17 cellular contexts compared by ENCODE assay signal in genomic region chr3:193176690-193177089, GRCh38.
"Had no signal": no experiment of that assay in that cellular context is flagged by ENCODE, and none has a peak within 500 bp of the region (broad histone marks: within the 10 kb centered on the region; RNA-seq: fewer than 3 reads in every experiment).

No MANE protein-coding gene starts in this region.

- H3K36me3 ChIP-seq: colonic mucosa, esophagus muscularis mucosa, prostate gland, tibial nerve had no signal

- H3K27me3 ChIP-seq: colonic mucosa, dorsolateral prefrontal cortex, esophagus muscularis mucosa, tibial nerve had no signal

- DNase-seq: activated CD4-positive, alpha-beta memory T cell treated with anti-CD3 and anti-CD28 coated beads for 36 hours; activated CD4-positive, alpha-beta T cell treated with anti-CD3 and anti-CD28 coated beads for 48 hours; activated CD4-positive, CD25-positive, alpha-beta regulatory T cell; activated naive CD4-positive, alpha-beta T cell treated with Interleukin-2 at 50 U/mL for 16 hours; activated naive CD8-positive, alpha-beta T cell treated with anti-CD3 and anti-CD28 coated beads, Interleukin-2, amount 10 ng/mL, durations not matched to agents 7 days and 5 days; activated T-cell treated with anti-CD3 and anti-CD28 coated beads, Interleukin-2, amount 50 U/mL, for 48 hours; amniotic stem cell; colonic mucosa; dorsolateral prefrontal cortex; glutamatergic neuron; hippocampal formation; left cardiac atrium; stimulated activated CD4-positive, alpha-beta T cell treated with anti-CD3 and anti-CD28 coated beads, Interleukin-4, amount 100 ng/mL, for 4 hours; T1000 had no signal

- ATAC-seq: left cardiac atrium had no signal

- H3K4me1 ChIP-seq: colonic mucosa, esophagus muscularis mucosa, prostate gland, tibial nerve had no signal

- H3K27ac ChIP-seq: colonic mucosa, dorsolateral prefrontal cortex, esophagus muscularis mucosa, prostate gland, tibial nerve had no signal

- H3K9me3 ChIP-seq: colonic mucosa, esophagus muscularis mucosa, prostate gland, tibial nerve had no signal

- H3K4me3 ChIP-seq: colonic mucosa, dorsolateral prefrontal cortex, esophagus muscularis mucosa, prostate gland, tibial nerve had no signal
